In genomic region chr15:101118615-101119014, GRCh38 we compare ENCODE assay signal across 1 cellular context.
TF ChIP-seq lines count a peak whose summit lies in the region.

No MANE protein-coding gene starts in this region.

TF ChIP-seq in GM23338, 12 proteins besides CTCF, POLR2A, EP300 and RAD21 (continued from another document):
- TF ChIP-seq ZNF462 (CRISPR knock-in tag; IDR thresholded peaks at IDR 0.05): no peak
- no peak for TF ChIP-seq STAT1 (IDR thresholded peaks at IDR 0.05; ENCODE audit: unreplicated experiment)
